In genomic region chr15:89377842-89378698, GRCh38 we compare ENCODE assay signal across 9 cellular contexts. TPM values are rescaled to one million over a fixed set of nuclear protein-coding genes. Genes with fewer than 3 reads are reported as not detected.
DNase-seq lines count a peak whose midpoint lies in the region; ATAC-seq and TF ChIP-seq lines count a peak whose summit lies in the region.
"Had no signal": no experiment of that assay in that cellular context is flagged by ENCODE, and none has a peak within 500 bp of the region (broad histone marks: within the 10 kb centered on the region; RNA-seq: fewer than 3 reads in every experiment).

No MANE protein-coding gene starts in this region.

- H3K79me2 ChIP-seq in mesendoderm (ENCODE audit: control insufficient read depth, insufficient read depth, low read length), result no peaks in the 10 kb centered on the region

- H3K36me3 ChIP-seq in mesendoderm (ENCODE audit: control insufficient read depth, insufficient read depth, low read length) (no peaks in the 10 kb centered on the region), tibial artery (no peaks in the 10 kb centered on the region)

- peak overlapping the region; percentile 20 for H3K9ac ChIP-seq in mesendoderm (ENCODE audit: low read length)

- H3K27me3 Mint-ChIP-seq in activated CD4-positive, alpha-beta T cell treated with anti-CD3 and anti-CD28 coated beads, Interleukin-2, amount 10 ng/mL, durations not matched to agents 7 days and 5 days, result peaks cover 91% of the 10 kb centered on the region

- H3K36me3 Mint-ChIP-seq in activated CD4-positive, alpha-beta T cell treated with anti-CD3 and anti-CD28 coated beads, Interleukin-2, amount 10 ng/mL, durations not matched to agents 7 days and 5 days (ENCODE audit: low read depth), result no peaks in the 10 kb centered on the region

- no peak for TF ChIP-seq CTCF in dorsolateral prefrontal cortex (IDR thresholded peaks at IDR 0.05 in 54 of 56, conservative IDR thresholded peaks at IDR 0.05 in 2 of 56; ENCODE audit: low read depth in 1 of 56, partially characterized antibody in 56 of 56)
- no peak for TF ChIP-seq CTCF in tibial artery (IDR thresholded peaks at IDR 0.05)

- H3K4me1 ChIP-seq in mesendoderm (ENCODE audit: control insufficient read depth, low read depth, low read length), result no peaks in the 10 kb centered on the region
- H3K4me1 ChIP-seq in tibial artery, result peaks cover 0 to 21% (median 13%) of the 10 kb centered on the region in 4 donors

- H3K27me3 ChIP-seq in dorsolateral prefrontal cortex (peaks cover 0 to 71% (median 19%) of the 10 kb centered on the region in 45 donors), mesendoderm (ENCODE audit: insufficient read depth, low read length, poor library complexity) (peaks cover 91% of the 10 kb centered on the region), tibial artery (peaks cover 0 to 95% of the 10 kb centered on the region in 2 donors)

- H3K9me3 Mint-ChIP-seq in activated CD4-positive, alpha-beta T cell treated with anti-CD3 and anti-CD28 coated beads, Interleukin-2, amount 10 ng/mL, durations not matched to agents 7 days and 5 days, result no peaks in the 10 kb centered on the region

- peak overlapping the region in 58 of 59 donors; percentile 51 to 92 (median 84) for H3K27ac ChIP-seq in dorsolateral prefrontal cortex
- H3K27ac ChIP-seq in mesendoderm (ENCODE audit: low read depth, low read length), result no peak overlapping the region
- H3K27ac ChIP-seq in tibial artery, result no peak overlapping the region

- no peak overlapping the region for H3K4ac ChIP-seq in mesendoderm (ENCODE audit: low read depth, low read length)

- CTCF ChIA-PET in activated CD4-positive, alpha-beta T cell treated with anti-CD3 and anti-CD28 coated beads, Interleukin-2, amount 10 ng/mL, durations not matched to agents 7 days and 5 days (lab: Charles Lee), result interaction anchor here (0.6 to 4.2 kb wide), 7 partner anchors 10 to 770 kb away, joined by 3 to 28 read pairs (median 3); no protein-coding TSS in a partner anchor

- H4K8ac ChIP-seq in mesendoderm (ENCODE audit: low read depth, low read length), result no peak overlapping the region

- ATAC-seq in HG02623 (IDR thresholded peaks at IDR 0.05; ENCODE audit: unreplicated experiment), result no peak
- no peak for ATAC-seq in HG03280 (IDR thresholded peaks at IDR 0.05; ENCODE audit: unreplicated experiment)

- POLR2A ChIA-PET in activated CD4-positive, alpha-beta T cell treated with anti-CD3 and anti-CD28 coated beads, Interleukin-2, amount 10 ng/mL, durations not matched to agents 7 days and 5 days (lab: Charles Lee), result interaction anchor here (0.6 kb wide), 1 partner anchor 207 kb away, joined by 3 read pairs; no protein-coding TSS in a partner anchor

- H3K27ac Mint-ChIP-seq in activated CD4-positive, alpha-beta T cell treated with anti-CD3 and anti-CD28 coated beads, Interleukin-2, amount 10 ng/mL, durations not matched to agents 7 days and 5 days, result peak overlapping the region; percentile 64

- no peaks in the 10 kb centered on the region for H3K4me1 Mint-ChIP-seq in activated CD4-positive, alpha-beta T cell treated with anti-CD3 and anti-CD28 coated beads, Interleukin-2, amount 10 ng/mL, durations not matched to agents 7 days and 5 days

- no peaks in the 10 kb centered on the region for H3K79me1 ChIP-seq in mesendoderm (ENCODE audit: low read length)

- H2AK5ac ChIP-seq in mesendoderm (ENCODE audit: low read length), result no peak overlapping the region

- no peak overlapping the region for H3K18ac ChIP-seq in mesendoderm (ENCODE audit: low read length)

- no CpG with 5 or more reads among the region's 57 CpGs for WGBS in mesendoderm (ENCODE audit: extremely low coverage, insufficient coverage, low lambda C conversion rate)

- H4K5ac ChIP-seq in mesendoderm (ENCODE audit: low read length), result no peak overlapping the region

- intact Hi-C loops in dorsolateral prefrontal cortex (cut with DNase I), result no loop called here
- intact Hi-C loops in tibial artery (cut with DNase I; ENCODE audit: low total_unique reads), result no loop called here

- no peak overlapping the region for H2BK15ac ChIP-seq in mesendoderm (replicated peaks; ENCODE audit: low read depth)

- H2BK120ac ChIP-seq in mesendoderm (ENCODE audit: low read depth, low read length), result no peak overlapping the region

- H3K4me3 ChIP-seq in dorsolateral prefrontal cortex (peak overlapping the region in 58 of 59 donors; percentile 12 to 63 (median 42)), mesendoderm (ENCODE audit: low read length) (no peak overlapping the region), tibial artery (peak overlapping the region; percentile 29 to 50)

- no peaks in the 10 kb centered on the region for H3K9me3 ChIP-seq in tibial artery

- no peak for DNase-seq in activated CD4-positive, alpha-beta T cell treated with anti-CD3 and anti-CD28 coated beads, Interleukin-2, amount 10 ng/mL, durations not matched to agents 7 days and 5 days
- no peak for DNase-seq in activated CD4-positive, alpha-beta T cell treated with anti-CD3 and anti-CD28 coated beads, Interleukin-2, amount 50 U/mL, for 48 hours
- DNase-seq in dorsolateral prefrontal cortex, result peak in 7 of 10 donors; percentile 58 to 89 (median 72)
- DNase-seq in mesendoderm, result no peak
- no peak for DNase-seq in tibial artery
- DNase-seq in OCI-M2 (lab: John Stamatoyannopoulos, UW; ENCODE audit: unreplicated experiment), result no peak
- DNase-seq: NCI-H2171 had no signal

- H3K4me3 Mint-ChIP-seq in activated CD4-positive, alpha-beta T cell treated with anti-CD3 and anti-CD28 coated beads, Interleukin-2, amount 10 ng/mL, durations not matched to agents 7 days and 5 days, result peak overlapping the region; percentile 19

- H3K56ac ChIP-seq in mesendoderm (ENCODE audit: low read length), result peak overlapping the region; percentile 30

- H3K23ac ChIP-seq in mesendoderm (ENCODE audit: low read length), result no peak overlapping the region

- H2BK5ac ChIP-seq in mesendoderm (ENCODE audit: low read length), result no peak overlapping the region

- H3K4me2 ChIP-seq in mesendoderm (ENCODE audit: low read length), result peak overlapping the region; percentile 39

RNA-seq across cellular contexts. Expression of gene POLG, which starts 43.4 kb away (rescaled TPM):
- 100 to 1,000 TPM in 1 of 2 experiments, 10 to 100 TPM in 1; 85.6 to 105 TPM for total RNA-seq in activated CD4-positive, alpha-beta T cell treated with anti-CD3 and anti-CD28 coated beads, Interleukin-2, amount 10 ng/mL, durations not matched to agents 7 days and 5 days
- total RNA-seq in dorsolateral prefrontal cortex, result 10 to 100 TPM; 42.1 to 75.8 (median 58.1) TPM
- 17.7 TPM for polyA plus RNA-seq in mesendoderm (2013, experiment 1 of 2)
- polyA plus RNA-seq in mesendoderm (2013, experiment 2 of 2), result 17.3 TPM

Comparison
In these comparisons a context has a peak if more than half of its experiments do, and no peak if none do; other contexts are left out.
1. DNase-seq: peak in dorsolateral prefrontal cortex (7 of 10); none in activated CD4-positive, alpha-beta T cell treated with anti-CD3 and anti-CD28 coated beads, Interleukin-2, amount 10 ng/mL, durations not matched to agents 7 days and 5 days (single experiment), activated CD4-positive, alpha-beta T cell treated with anti-CD3 and anti-CD28 coated beads, Interleukin-2, amount 50 U/mL, for 48 hours (0 of 2), mesendoderm (single experiment), tibial artery (0 of 2) and OCI-M2 (single experiment).
2. H3K27ac ChIP-seq: peak in dorsolateral prefrontal cortex (58 of 59); none in mesendoderm (single experiment) and tibial artery (0 of 2).